In the genomic region with DNA sequence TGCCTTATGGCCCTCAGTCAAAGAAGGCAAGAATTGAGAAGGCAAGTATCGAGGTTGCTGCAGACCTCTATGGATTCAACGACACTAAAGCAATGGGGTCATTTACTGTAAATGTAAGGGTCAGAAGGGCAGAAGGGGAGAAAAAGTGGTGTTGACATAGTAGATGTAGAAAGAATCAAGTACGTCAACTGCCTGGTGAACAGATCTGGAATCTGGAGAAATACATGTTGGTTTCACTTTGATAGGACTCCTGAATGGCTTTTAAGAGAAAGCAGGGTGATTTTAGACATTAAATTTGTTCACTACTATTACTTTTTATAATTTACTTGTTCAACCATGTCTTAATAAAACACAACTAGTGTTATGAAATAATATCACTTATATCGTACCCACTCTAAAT, we compare ENCODE assay signal across 15 cellular contexts.
DNase-seq lines count a peak whose midpoint lies in the region; ATAC-seq, FAIRE-seq and TF ChIP-seq lines count a peak whose summit lies in the region.
"Had no signal": no experiment of that assay in that cellular context is flagged by ENCODE, and none has a peak within 500 bp of the region (broad histone marks: within the 10 kb centered on the region; RNA-seq: fewer than 3 reads in every experiment).

No MANE protein-coding gene starts in this region.

- H3K36me3 ChIP-seq in Karpas-422 (ENCODE audit: insufficient read depth, low read length) = no peaks in the 10 kb centered on the region
- no peaks in the 10 kb centered on the region for H3K36me3 ChIP-seq in PC-9 (ENCODE audit: low read depth)
- H3K36me3 ChIP-seq in HepG2 (replicated peaks in 1 of 2; ENCODE audit: control insufficient read depth in 1 of 2, insufficient read depth in 2 of 2, low read length in 2 of 2) = no peaks in the 10 kb centered on the region
- no peaks in the 10 kb centered on the region for H3K36me3 ChIP-seq in heart right ventricle
- H3K36me3 ChIP-seq: BLaER1, HAP-1 had no signal

- POLR2A ChIA-PET in PC-9 (lab: Charles Lee; ENCODE audit: unreplicated experiment) = no interaction called here
- POLR2A ChIA-PET in HepG2 (lab: Yijun Ruan, JAX) = no interaction called here

- DNase-seq in Karpas-422 (no peak), PC-9 (no peak), HepG2 (ENCODE audit: low spot score) (no peak), heart right ventricle (no peak), DMS 273 (lab: John Stamatoyannopoulos, UW; ENCODE audit: unreplicated experiment) (no peak)
- DNase-seq: CD4-positive, alpha-beta memory T cell; DND-41; EL had no signal

- TF ChIP-seq EP300 in HepG2 (IDR thresholded peaks at IDR 0.05; ENCODE audit: low read depth in 2 of 2, low read length in 2 of 2) (no peak), HepG2 (CRISPR knock-in tag; IDR thresholded peaks at IDR 0.05; ENCODE audit: borderline replicate concordance) (no peak)

- no peak for TF ChIP-seq CTCF in PC-9 (conservative IDR thresholded peaks at IDR 0.05)
- no peak for TF ChIP-seq CTCF in HepG2 (CRISPR knock-in tag; IDR thresholded peaks at IDR 0.05)
- no peak for TF ChIP-seq CTCF in heart right ventricle (IDR thresholded peaks at IDR 0.05)

- CTCF ChIA-PET in PC-9 (lab: Charles Lee) = no interaction called here
- CTCF ChIA-PET in HepG2 (lab: Yijun Ruan, JAX; ENCODE audit: low intra/inter-chr PET ratio, low total read pairs) = no interaction called here

- H3K9me2 ChIP-seq in Karpas-422 (replicated peaks; ENCODE audit: insufficient read depth, low read length) (no peaks in the 10 kb centered on the region), PC-9 (ENCODE audit: insufficient read depth) (no peaks in the 10 kb centered on the region)

- H3K4me1 ChIP-seq in Karpas-422 (ENCODE audit: low read length) (no peaks in the 10 kb centered on the region), PC-9 (replicated peaks; ENCODE audit: insufficient read depth) (no peaks in the 10 kb centered on the region), HepG2 (ENCODE audit: insufficient read depth, low read length) (0 out of 2 replicates have a peak, but pooled peaks cover 6% of the 10 kb centered on the region), heart right ventricle (no peaks in the 10 kb centered on the region)
- H3K4me1 ChIP-seq: BLaER1, HAP-1 had no signal

- H3K27me3 ChIP-seq in Karpas-422 (ENCODE audit: low read length) (no peaks in the 10 kb centered on the region), PC-9 (ENCODE audit: insufficient read depth, low read depth) (no peaks in the 10 kb centered on the region), HepG2 (ENCODE audit: control insufficient read depth in 1 of 2, insufficient read depth in 2 of 2, low read length in 2 of 2) (no peaks in the 10 kb centered on the region), heart right ventricle (no peaks in the 10 kb centered on the region)
- H3K27me3 ChIP-seq: BLaER1 had no signal

- no peak overlapping the region for H3K27ac ChIP-seq in Karpas-422 (ENCODE audit: low read length)
- no peak overlapping the region for H3K27ac ChIP-seq in PC-9
- H3K27ac ChIP-seq in HepG2 (ENCODE audit: extremely low read length, insufficient read depth, low read length) = no peak overlapping the region
- H3K27ac ChIP-seq in heart right ventricle = no peak overlapping the region
- H3K27ac ChIP-seq: BLaER1, KMS-11 had no signal

- H3F3A ChIP-seq in PC-9 (ENCODE audit: insufficient read depth, low read depth) = no peaks in the 10 kb centered on the region

- WGBS in HepG2 (ENCODE audit: low lambda C conversion rate) = 23% methylated on average over 4 of the region's 4 CpGs
- 88 to 90% methylated on average over 4 of the region's 4 CpGs for WGBS in heart right ventricle, 2 donors

- FAIRE-seq in HepG2 (lab: Jason Lieb, UNC) = no peak
- FAIRE-seq: A204.1, GM12878, GM19239 had no signal

- TF ChIP-seq POLR2A in HepG2 (IDR thresholded peaks at IDR 0.05; ENCODE audit: insufficient read depth in 1 of 2, low read depth in 2 of 2, low read length in 2 of 2) = no peak

- no peak; the same call in 1 of the 3 replicates for ATAC-seq in HepG2
- no peak for ATAC-seq in heart right ventricle
- no peak for ATAC-seq in GM21737 (IDR thresholded peaks at IDR 0.05; ENCODE audit: unreplicated experiment)
- ATAC-seq: GM12878 had no signal

- no peaks in the 10 kb centered on the region for H4K20me1 ChIP-seq in Karpas-422 (ENCODE audit: insufficient read depth, low read depth, low read length)
- H4K20me1 ChIP-seq in PC-9 (ENCODE audit: insufficient read depth) = no peaks in the 10 kb centered on the region
- no peaks in the 10 kb centered on the region for H4K20me1 ChIP-seq in HepG2 (ENCODE audit: insufficient read depth, low read length)
- H4K20me1 ChIP-seq: BLaER1 had no signal

- H3K9ac ChIP-seq in Karpas-422 (ENCODE audit: low read length) (no peak overlapping the region), HepG2 (ENCODE audit: insufficient read depth, low read depth, low read length) (no peak overlapping the region)
- H3K9ac ChIP-seq: BLaER1, KMS-11 had no signal

- 0 out of 2 replicates have a peak overlapping the region, but pooled peaks have one; percentile 18 for H3K4me3 ChIP-seq in Karpas-422 (ENCODE audit: low read length)
- H3K4me3 ChIP-seq in PC-9 = no peak overlapping the region
- no peak overlapping the region; a peak in 1 of 6 replicates for H3K4me3 ChIP-seq in HepG2 (replicated peaks in 1 of 3; ENCODE audit: insufficient read depth in 1 of 3, low read depth in 2 of 3, low read length in 3 of 3)
- H3K4me3 ChIP-seq in heart right ventricle = no peak overlapping the region
- H3K4me3 ChIP-seq: BLaER1, GM12878, HAP-1 had no signal

- in situ Hi-C loops in HepG2 (cut with HindIII; ENCODE audit: extremely low pct_ligation_motif_present, low pct_unique_long_range_greater_than_20kb) = no loop called here

- no peak for TF ChIP-seq RAD21 in HepG2 (CRISPR knock-in tag; IDR thresholded peaks at IDR 0.05)

- H3K9me3 ChIP-seq in Karpas-422 (ENCODE audit: low read length) (peaks cover 45% of the 10 kb centered on the region), PC-9 (ENCODE audit: insufficient read depth, low read depth) (no peaks in the 10 kb centered on the region), HepG2 (ENCODE audit: low read length) (no peaks in the 10 kb centered on the region), heart right ventricle (peaks cover 0 to 16% (median 0%) of the 10 kb centered on the region in 11 donors)
- H3K9me3 ChIP-seq: BLaER1, HAP-1 had no signal

- H3K79me2 ChIP-seq in Karpas-422 (ENCODE audit: low read length) = no peaks in the 10 kb centered on the region
- H3K79me2 ChIP-seq in PC-9 (ENCODE audit: low read depth) = no peaks in the 10 kb centered on the region
- H3K79me2 ChIP-seq in HepG2 (ENCODE audit: insufficient read depth, low read length) = no peaks in the 10 kb centered on the region

- H3K4me2 ChIP-seq in Karpas-422 (ENCODE audit: low read depth, low read length, poor library complexity, severe bottlenecking) (no peak overlapping the region), PC-9 (peak overlapping the region; percentile 31; the same call in 1 of the 2 replicates), HepG2 (ENCODE audit: low read depth, low read length) (peak overlapping the region; percentile 41)
- H3K4me2 ChIP-seq: BLaER1, KMS-11 had no signal

- H2AFZ ChIP-seq in Karpas-422 (ENCODE audit: low read length) (no peak overlapping the region), PC-9 (no peak overlapping the region), HepG2 (ENCODE audit: low read length) (peak overlapping the region; percentile 78)

- BruUV-seq in PC-9 (replicated peaks; lab: Mats Ljungman, UMichigan) (no TSS peak), HepG2 (replicated peaks; lab: Mats Ljungman, UMichigan) (no TSS peak)

- intact Hi-C loops in PC-9 (cut with micrococcal nuclease; ENCODE audit: unreplicated experiment) = no loop called here
- intact Hi-C loops in HepG2 (cut with micrococcal nuclease; ENCODE audit: unreplicated experiment) = no loop called here
- intact Hi-C loops in heart right ventricle (cut with DNase I) = no loop called here

TF ChIP-seq in HepG2, 621 proteins besides CTCF, POLR2A, EP300 and RAD21 (continues in another document):
- TF ChIP-seq, protein P1, sequence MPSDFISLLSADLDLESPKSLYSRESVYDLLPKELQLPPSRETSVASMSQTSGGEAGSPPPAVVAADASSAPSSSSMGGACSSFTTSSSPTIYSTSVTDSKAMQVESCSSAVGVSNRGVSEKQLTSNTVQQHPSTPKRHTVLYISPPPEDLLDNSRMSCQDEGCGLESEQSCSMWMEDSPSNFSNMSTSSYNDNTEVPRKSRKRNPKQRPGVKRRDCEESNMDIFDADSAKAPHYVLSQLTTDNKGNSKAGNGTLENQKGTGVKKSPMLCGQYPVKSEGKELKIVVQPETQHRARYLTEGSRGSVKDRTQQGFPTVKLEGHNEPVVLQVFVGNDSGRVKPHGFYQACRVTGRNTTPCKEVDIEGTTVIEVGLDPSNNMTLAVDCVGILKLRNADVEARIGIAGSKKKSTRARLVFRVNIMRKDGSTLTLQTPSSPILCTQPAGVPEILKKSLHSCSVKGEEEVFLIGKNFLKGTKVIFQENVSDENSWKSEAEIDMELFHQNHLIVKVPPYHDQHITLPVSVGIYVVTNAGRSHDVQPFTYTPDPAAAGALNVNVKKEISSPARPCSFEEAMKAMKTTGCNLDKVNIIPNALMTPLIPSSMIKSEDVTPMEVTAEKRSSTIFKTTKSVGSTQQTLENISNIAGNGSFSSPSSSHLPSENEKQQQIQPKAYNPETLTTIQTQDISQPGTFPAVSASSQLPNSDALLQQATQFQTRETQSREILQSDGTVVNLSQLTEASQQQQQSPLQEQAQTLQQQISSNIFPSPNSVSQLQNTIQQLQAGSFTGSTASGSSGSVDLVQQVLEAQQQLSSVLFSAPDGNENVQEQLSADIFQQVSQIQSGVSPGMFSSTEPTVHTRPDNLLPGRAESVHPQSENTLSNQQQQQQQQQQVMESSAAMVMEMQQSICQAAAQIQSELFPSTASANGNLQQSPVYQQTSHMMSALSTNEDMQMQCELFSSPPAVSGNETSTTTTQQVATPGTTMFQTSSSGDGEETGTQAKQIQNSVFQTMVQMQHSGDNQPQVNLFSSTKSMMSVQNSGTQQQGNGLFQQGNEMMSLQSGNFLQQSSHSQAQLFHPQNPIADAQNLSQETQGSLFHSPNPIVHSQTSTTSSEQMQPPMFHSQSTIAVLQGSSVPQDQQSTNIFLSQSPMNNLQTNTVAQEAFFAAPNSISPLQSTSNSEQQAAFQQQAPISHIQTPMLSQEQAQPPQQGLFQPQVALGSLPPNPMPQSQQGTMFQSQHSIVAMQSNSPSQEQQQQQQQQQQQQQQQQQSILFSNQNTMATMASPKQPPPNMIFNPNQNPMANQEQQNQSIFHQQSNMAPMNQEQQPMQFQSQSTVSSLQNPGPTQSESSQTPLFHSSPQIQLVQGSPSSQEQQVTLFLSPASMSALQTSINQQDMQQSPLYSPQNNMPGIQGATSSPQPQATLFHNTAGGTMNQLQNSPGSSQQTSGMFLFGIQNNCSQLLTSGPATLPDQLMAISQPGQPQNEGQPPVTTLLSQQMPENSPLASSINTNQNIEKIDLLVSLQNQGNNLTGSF (CRISPR knock-in tag; IDR thresholded peaks at IDR 0.05) = no peak
